Comparison of ENCODE assay signal across 16 cellular contexts in genomic region chr4:169818063-169818679, GRCh38.
DNase-seq lines count a peak whose midpoint lies in the region; ATAC-seq lines count a peak whose summit lies in the region.
"Had no signal": no experiment of that assay in that cellular context is flagged by ENCODE, and none has a peak within 500 bp of the region (broad histone marks: within the 10 kb centered on the region; RNA-seq: fewer than 3 reads in every experiment).

No MANE protein-coding gene starts in this region.

- DNase-seq in NCI-H2227 (lab: John Stamatoyannopoulos, UW; ENCODE audit: unreplicated experiment) (peak; percentile 29), glomerular visceral epithelial cell (ENCODE audit: extremely low spot score) (peak; percentile 14), SHP77 treated with DMSO at 0.1 percent for 48 hours (lab: John Stamatoyannopoulos, UW) (no peak), NCI-H524 (lab: John Stamatoyannopoulos, UW) (no peak), SIG-M5 treated with dmso at 0.1 percent for 504 hours (lab: John Stamatoyannopoulos, UW; ENCODE audit: unreplicated experiment) (no peak)
- DNase-seq: activated CD4-positive, alpha-beta T cell treated with anti-CD3 and anti-CD28 coated beads, Interleukin-2, amount 50 U/mL, for 1 hour; brain microvascular endothelial cell; heart right ventricle; kidney; NCI-H187; NCI-H510A treated with DMSO at 0.1 percent for 48 hours had no signal

- ATAC-seq in GM18517 (IDR thresholded peaks at IDR 0.05; ENCODE audit: unreplicated experiment) (peak; percentile 62), HG02885 (IDR thresholded peaks at IDR 0.05; ENCODE audit: poor library complexity, unreplicated experiment) (peak; percentile 82), HG03432 (IDR thresholded peaks at IDR 0.05; ENCODE audit: unreplicated experiment) (no peak)
- ATAC-seq: activated naive CD4-positive, alpha-beta T cell treated with anti-CD3 and anti-CD28 coated beads, Interleukin-2, amount 50 U/mL, for 72 hours; esophagus mucosa; heart right ventricle had no signal

Comparison
In these comparisons a context has a peak if more than half of its experiments do, and no peak if none do; other contexts are left out.
1. DNase-seq: peak in NCI-H2227 (single experiment) and glomerular visceral epithelial cell (single experiment); none in SHP77 treated with DMSO at 0.1 percent for 48 hours (single experiment), NCI-H524 (0 of 2) and SIG-M5 treated with dmso at 0.1 percent for 504 hours (single experiment).